In the genomic region with DNA sequence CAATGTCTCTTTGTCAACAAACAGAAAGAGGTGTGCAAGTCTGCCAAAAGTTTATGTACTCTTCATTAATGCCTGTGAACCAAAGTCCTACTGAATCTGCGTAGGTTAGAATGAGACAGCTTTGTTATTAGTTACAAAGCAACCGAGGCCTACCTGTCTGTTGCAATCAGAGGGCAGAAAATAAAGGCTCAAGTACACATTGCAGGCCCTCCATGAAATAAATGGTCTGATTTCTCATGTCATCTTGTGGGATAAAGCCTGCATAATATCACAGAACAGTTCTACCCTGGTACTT, we compare ENCODE assay signal across 1 cellular context.
TF ChIP-seq lines count a peak whose summit lies in the region.

No MANE protein-coding gene starts in this region.

TF ChIP-seq in HepG2, 621 proteins besides CTCF, POLR2A, EP300 and RAD21 (continued from another document):
- TF ChIP-seq, protein P1, sequence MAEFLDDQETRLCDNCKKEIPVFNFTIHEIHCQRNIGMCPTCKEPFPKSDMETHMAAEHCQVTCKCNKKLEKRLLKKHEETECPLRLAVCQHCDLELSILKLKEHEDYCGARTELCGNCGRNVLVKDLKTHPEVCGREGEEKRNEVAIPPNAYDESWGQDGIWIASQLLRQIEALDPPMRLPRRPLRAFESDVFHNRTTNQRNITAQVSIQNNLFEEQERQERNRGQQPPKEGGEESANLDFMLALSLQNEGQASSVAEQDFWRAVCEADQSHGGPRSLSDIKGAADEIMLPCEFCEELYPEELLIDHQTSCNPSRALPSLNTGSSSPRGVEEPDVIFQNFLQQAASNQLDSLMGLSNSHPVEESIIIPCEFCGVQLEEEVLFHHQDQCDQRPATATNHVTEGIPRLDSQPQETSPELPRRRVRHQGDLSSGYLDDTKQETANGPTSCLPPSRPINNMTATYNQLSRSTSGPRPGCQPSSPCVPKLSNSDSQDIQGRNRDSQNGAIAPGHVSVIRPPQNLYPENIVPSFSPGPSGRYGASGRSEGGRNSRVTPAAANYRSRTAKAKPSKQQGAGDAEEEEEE (CRISPR knock-in tag; IDR thresholded peaks at IDR 0.05; ENCODE audit: borderline replicate concordance) = no peak
